In genomic region chr10:74813860-74814259, GRCh38 we compare ENCODE assay signal across 23 cellular contexts. TPM values are rescaled to one million over a fixed set of nuclear protein-coding genes. Genes with fewer than 3 reads are reported as not detected.
A peak's percentile ranks its signal among the peaks of the same experiment; 100 is the strongest.
DNase-seq lines count a peak whose midpoint lies in the region; FAIRE-seq and TF ChIP-seq lines count a peak whose summit lies in the region.
"Had no signal": no experiment of that assay in that cellular context is flagged by ENCODE, and none has a peak within 500 bp of the region (broad histone marks: within the 10 kb centered on the region; RNA-seq: fewer than 3 reads in every experiment).

No MANE protein-coding gene starts in this region.

- TF ChIP-seq CTCF in H9 (conservative IDR thresholded peaks at IDR 0.05): no peak
- TF ChIP-seq CTCF in H1 (IDR thresholded peaks at IDR 0.05; ENCODE audit: control extremely low read depth in 1 of 3, insufficient read depth in 1 of 3, low read depth in 1 of 3, low read length in 3 of 3): no peak

- peaks cover 17 to 18% of the 10 kb centered on the region in 2 experiments for H3K9me3 Mint-ChIP-seq in H9

- H3K27me3 ChIP-seq in H9 (ENCODE audit: insufficient read depth, low read length): no peaks in the 10 kb centered on the region
- peaks cover 0 to 2% (median 0%) of the 10 kb centered on the region in 4 experiments; a peak in 1 of 7 replicates for H3K27me3 ChIP-seq in H1 (replicated peaks in 1 of 4; ENCODE audit: control insufficient read depth in 3 of 4, extremely low read depth in 1 of 4, insufficient read depth in 3 of 4, low read length in 3 of 4)
- H3K27me3 ChIP-seq in iPS-18a (ENCODE audit: control insufficient read depth, insufficient read depth, low read length): peaks cover 5% of the 10 kb centered on the region
- no peaks in the 10 kb centered on the region for H3K27me3 ChIP-seq in neuronal stem cell (ENCODE audit: control insufficient read depth in 3 of 3, insufficient read depth in 3 of 3, low read depth in 1 of 3, low read length in 3 of 3)
- H3K27me3 ChIP-seq: BLaER1 had no signal

- H3K56ac ChIP-seq in H9 (ENCODE audit: insufficient read length, low read depth, low read length) (no peak overlapping the region), H1 (replicated peaks; ENCODE audit: insufficient read length, low read depth, low read length) (no peak overlapping the region)

- POLR2A ChIA-PET in H1 (lab: Charles Lee; ENCODE audit: partially characterized antibody): interaction anchor here (1.0 kb wide), 1 partner anchor 11 kb away, joined by 4 read pairs; no protein-coding TSS in a partner anchor

- no peak overlapping the region for H3K18ac ChIP-seq in H9 (ENCODE audit: insufficient read length, low read depth, low read length)
- H3K18ac ChIP-seq in H1 (ENCODE audit: extremely low read depth, low read length): peak overlapping the region; percentile 62; the same call in 1 of the 2 replicates
- H3K18ac ChIP-seq in neuronal stem cell (ENCODE audit: low read length): no peak overlapping the region

- no peaks in the 10 kb centered on the region for H4K20me1 ChIP-seq in H9 (ENCODE audit: control insufficient read depth, insufficient read depth, insufficient read length)
- H4K20me1 ChIP-seq in H1 (replicated peaks in 1 of 2; ENCODE audit: control insufficient read depth in 1 of 2, insufficient read depth in 2 of 2, low read length in 2 of 2): no peaks in the 10 kb centered on the region
- H4K20me1 ChIP-seq: BLaER1 had no signal

- no peak overlapping the region for H3K4me3 Mint-ChIP-seq in H9
- H3K4me3 Mint-ChIP-seq: CD4-positive, CD25-positive, alpha-beta regulatory T cell had no signal

- TF ChIP-seq EP300 in H1 (IDR thresholded peaks at IDR 0.05; ENCODE audit: borderline replicate concordance in 1 of 2, low read depth in 2 of 2, low read length in 2 of 2): no peak

- no peaks in the 10 kb centered on the region for H3K79me1 ChIP-seq in H9 (ENCODE audit: insufficient read depth, low read depth, low read length, poor library complexity, severe bottlenecking)
- H3K79me1 ChIP-seq in H1 (ENCODE audit: low read depth, low read length): no peaks in the 10 kb centered on the region
- H3K79me1 ChIP-seq in neuronal stem cell (ENCODE audit: low read depth, low read length): no peaks in the 10 kb centered on the region

- FAIRE-seq in H1 (lab: Jason Lieb, UNC): no peak
- FAIRE-seq: GM12892, GM19239 had no signal

- H3K4me1 Mint-ChIP-seq in H9: peaks cover 4 to 5% of the 10 kb centered on the region in 2 experiments

- H3K9ac ChIP-seq in H9 (ENCODE audit: extremely low read depth, insufficient read length, low read length): no peak overlapping the region
- no peak overlapping the region for H3K9ac ChIP-seq in H1 (replicated peaks in 1 of 4; ENCODE audit: extremely low read depth in 1 of 4, low read depth in 3 of 4, low read length in 3 of 4)
- H3K9ac ChIP-seq in iPS-18a (ENCODE audit: low read length): no peak overlapping the region
- no peak overlapping the region for H3K9ac ChIP-seq in neuronal stem cell (ENCODE audit: low read depth, low read length, poor library complexity)
- H3K9ac ChIP-seq: BLaER1 had no signal

- no peaks in the 10 kb centered on the region for H3K36me3 ChIP-seq in H1 (ENCODE audit: control insufficient read depth in 2 of 4, insufficient read depth in 4 of 4, low read length in 3 of 4)
- H3K36me3 ChIP-seq in iPS-18a (ENCODE audit: control insufficient read depth, low read depth, low read length): no peaks in the 10 kb centered on the region
- no peaks in the 10 kb centered on the region for H3K36me3 ChIP-seq in neuronal stem cell (replicated peaks in 1 of 2; ENCODE audit: control insufficient read depth in 2 of 2, insufficient read depth in 2 of 2, low read length in 2 of 2)
- H3K36me3 ChIP-seq: BLaER1 had no signal

- no CpG with 5 or more reads among the region's 14 CpGs for WGBS in H9 (ENCODE audit: extremely low coverage, insufficient read length, low lambda C conversion rate)
- 31% methylated on average over 11 of the region's 14 CpGs; no CpG with 5 or more reads in 1 of the 2 experiments for WGBS in H1 (ENCODE audit: extremely low coverage in 1 of 2, insufficient coverage in 1 of 2, insufficient read length in 1 of 2, insufficient replicate concordance in 2 of 2, low coverage in 1 of 2, low lambda C conversion rate in 2 of 2, missing lambda C conversion rate in 1 of 2), 2 experiments
- WGBS in neuronal stem cell (ENCODE audit: extremely low coverage in 2 of 2, insufficient read length in 2 of 2, insufficient replicate concordance in 1 of 2), 2 donors: no CpG with 5 or more reads among the region's 14 CpGs

- no peak overlapping the region for H2BK15ac ChIP-seq in H9 (ENCODE audit: low read depth, low read length)
- H2BK15ac ChIP-seq in H1 (ENCODE audit: low read length): no peak overlapping the region
- H2BK15ac ChIP-seq in neuronal stem cell (ENCODE audit: low read length): peak overlapping the region; percentile 3

- H2AK5ac ChIP-seq in H9 (ENCODE audit: insufficient read length, low read length) (no peak overlapping the region), H1 (ENCODE audit: low read depth, low read length) (no peak overlapping the region), neuronal stem cell (ENCODE audit: low read depth, low read length) (peak overlapping the region; percentile 15)

- H3K27ac ChIP-seq in H9 (ENCODE audit: insufficient read length, low read depth, low read length): no peak overlapping the region
- H3K27ac ChIP-seq in H1 (ENCODE audit: low read depth, low read length): no peak overlapping the region
- H3K27ac ChIP-seq in iPS-18a (ENCODE audit: low read length): no peak overlapping the region
- no peak overlapping the region for H3K27ac ChIP-seq in neuronal stem cell (replicated peaks; ENCODE audit: low read length)
- H3K27ac ChIP-seq: BLaER1 had no signal

- H3K27me3 Mint-ChIP-seq in H9 (ENCODE audit: low read depth): no peaks in the 10 kb centered on the region; the same call in 1 of the 2 replicates
- H3K27me3 Mint-ChIP-seq: CD4-positive, CD25-positive, alpha-beta regulatory T cell had no signal

- H3K4me2 ChIP-seq in H9 (ENCODE audit: insufficient read depth, insufficient read length, low read length) (no peak overlapping the region), H1 (ENCODE audit: insufficient read depth in 1 of 2, low read depth in 2 of 2, low read length in 2 of 2) (peak overlapping the region; percentile 37 to 69), neuronal stem cell (ENCODE audit: insufficient read depth, low read length, poor library complexity, severe bottlenecking) (peak overlapping the region; percentile 12)
- H3K4me2 ChIP-seq: BLaER1 had no signal

- H4K5ac ChIP-seq in H9 (ENCODE audit: insufficient read length, low read depth, low read length) (no peak overlapping the region), H1 (ENCODE audit: insufficient read length, low read depth, low read length) (no peak overlapping the region)

- H3K4me3 ChIP-seq in H1 (ENCODE audit: extremely low read depth in 1 of 4, insufficient read depth in 2 of 4, low read depth in 3 of 4, low read length in 4 of 4): peak overlapping the region; percentile 13 to 58 (median 42); a peak in 4 of 8 replicates
- H3K4me3 ChIP-seq in iPS-18a (ENCODE audit: low read length): peak overlapping the region; percentile 35
- H3K4me3 ChIP-seq in neuronal stem cell (ENCODE audit: low read length in 2 of 2): no peak overlapping the region
- H3K4me3 ChIP-seq: BLaER1 had no signal

- peak; percentile 31 for DNase-seq in H9
- DNase-seq in H1 (ENCODE audit: low read depth in 1 of 2, low spot score in 2 of 2): peak in 1 of 2 experiments; percentile 52
- no peak for DNase-seq in neuronal stem cell (ENCODE audit: low spot score)
- no peak for DNase-seq in activated CD4-positive, alpha-beta T cell treated with anti-CD3 and anti-CD28 coated beads, Interleukin-2, amount 50 U/mL, for 48 hours
- no peak for DNase-seq in NCI-H146 treated with DMSO at 0.1 percent for 48 hours (lab: John Stamatoyannopoulos, UW; ENCODE audit: unreplicated experiment)
- no peak for DNase-seq in amniotic stem cell (lab: John Stamatoyannopoulos, UW)
- no peak for DNase-seq in SW480 (ENCODE audit: low spot score)
- DNase-seq: CD4-positive, CD25-positive, alpha-beta regulatory T cell; DMS153; DND-41; GOT3; KBM-7; MV-4-11; NCI-H1105; NCI-H1436 treated with DMSO at 0.1 percent for 48 hours; NCI-H1930; NCI-H446; NCI-H524 treated with DMSO at 0.1 percent for 48 hours; NCI-H774 had no signal

- H2BK120ac ChIP-seq in H9 (ENCODE audit: low read depth, low read length, poor library complexity, severe bottlenecking) (no peak overlapping the region), H1 (replicated peaks; ENCODE audit: low read depth, low read length) (no peak overlapping the region), neuronal stem cell (ENCODE audit: low read depth, low read length) (no peak overlapping the region)

- no peak for TF ChIP-seq POLR2A in H1 (IDR thresholded peaks at IDR 0.05; ENCODE audit: control extremely low read depth in 1 of 2, low read depth in 2 of 2, low read length in 2 of 2)

- H3K27ac Mint-ChIP-seq in H9: no peak overlapping the region
- H3K27ac Mint-ChIP-seq: CD4-positive, CD25-positive, alpha-beta regulatory T cell had no signal

- 0 out of 2 replicates have a peak, but pooled peaks cover 2% of the 10 kb centered on the region for H3K79me2 ChIP-seq in H9 (ENCODE audit: insufficient read depth, low read length)
- H3K79me2 ChIP-seq in H1 (ENCODE audit: control insufficient read depth in 1 of 2, insufficient read depth in 2 of 2, low read length in 2 of 2): no peaks in the 10 kb centered on the region

- H2BK20ac ChIP-seq in H9 (ENCODE audit: low read depth, low read length, poor library complexity, severe bottlenecking) (no peak overlapping the region), H1 (ENCODE audit: low read length) (0 out of 2 replicates have a peak overlapping the region, but pooled peaks have one; percentile 48)

- H3K23me2 ChIP-seq in H9 (ENCODE audit: insufficient read length, low read depth, low read length, poor library complexity, severe bottlenecking) (no peaks in the 10 kb centered on the region), H1 (ENCODE audit: low read depth, low read length) (peaks cover 3% of the 10 kb centered on the region; the same call in 1 of the 2 replicates)

- no peak overlapping the region for H3T11ph ChIP-seq in H9 (ENCODE audit: low read length)

- H2AFZ ChIP-seq in H9 (ENCODE audit: low read length) (no peak overlapping the region), H1 (ENCODE audit: low read length) (0 out of 2 replicates have a peak overlapping the region, but pooled peaks have one; percentile 75), neuronal stem cell (ENCODE audit: low read length) (peak overlapping the region; percentile 75)

- peaks cover 2 to 10% (median 7%) of the 10 kb centered on the region in 3 experiments; a peak in 4 of 7 replicates for H3K36me3 Mint-ChIP-seq in H9 (ENCODE audit: insufficient read depth in 1 of 3, low read depth in 3 of 3)

- H4K91ac ChIP-seq in H9 (ENCODE audit: insufficient read length, low read depth, low read length) (no peak overlapping the region), H1 (replicated peaks; ENCODE audit: insufficient read length, low read length) (peak overlapping the region; percentile 80), neuronal stem cell (ENCODE audit: low read depth, low read length, poor library complexity) (no peak overlapping the region)

- no peak overlapping the region for H4K8ac ChIP-seq in H9 (replicated peaks; ENCODE audit: insufficient read length, low read depth, low read length)
- no peak overlapping the region; the same call in 1 of the 2 replicates for H4K8ac ChIP-seq in H1 (ENCODE audit: extremely low read depth, insufficient read depth, low read length)
- H4K8ac ChIP-seq in neuronal stem cell (ENCODE audit: low read depth, low read length): no peak overlapping the region

- no peak overlapping the region for H3K14ac ChIP-seq in H9 (ENCODE audit: insufficient read depth, low read length)
- no peak overlapping the region for H3K14ac ChIP-seq in H1 (ENCODE audit: insufficient read length)
- no peak overlapping the region for H3K14ac ChIP-seq in neuronal stem cell (ENCODE audit: low read length)

- H2BK12ac ChIP-seq in H9 (ENCODE audit: insufficient read length, low read depth, low read length): no peak overlapping the region
- no peak overlapping the region; the same call in 1 of the 2 replicates for H2BK12ac ChIP-seq in H1 (ENCODE audit: low read depth, low read length)
- H2BK12ac ChIP-seq in neuronal stem cell (ENCODE audit: low read length): no peak overlapping the region

- H3K9me3 ChIP-seq in H9 (ENCODE audit: control insufficient read depth, low read depth, low read length) (peaks cover 6% of the 10 kb centered on the region), H1 (ENCODE audit: insufficient read depth in 2 of 2, low read depth in 1 of 2, low read length in 1 of 2) (peaks cover 3 to 5% of the 10 kb centered on the region in 2 experiments; a peak in 2 of 4 replicates), iPS-18a (ENCODE audit: control insufficient read depth, low read depth, low read length) (peaks cover 6% of the 10 kb centered on the region), neuronal stem cell (replicated peaks in 1 of 2; ENCODE audit: control insufficient read depth in 2 of 2, insufficient read depth in 1 of 2, low read depth in 1 of 2, low read length in 2 of 2) (peaks cover 5 to 10% of the 10 kb centered on the region in 2 donors)

- CTCF ChIA-PET in H1 (lab: Charles Lee; ENCODE audit: partially characterized antibody): no interaction called here

- H3K4ac ChIP-seq in H9 (ENCODE audit: low read depth, low read length): no peak overlapping the region
- H3K4ac ChIP-seq in H1 (replicated peaks; ENCODE audit: insufficient read length, low read depth, low read length): no peak overlapping the region
- H3K4ac ChIP-seq in neuronal stem cell (ENCODE audit: low read length): no peak overlapping the region

- H3K23ac ChIP-seq in H9 (ENCODE audit: insufficient read length, low read depth, low read length) (no peak overlapping the region), H1 (ENCODE audit: insufficient read length) (no peak overlapping the region), neuronal stem cell (ENCODE audit: low read depth, low read length, poor library complexity) (no peak overlapping the region)

- H2BK5ac ChIP-seq in H9 (ENCODE audit: insufficient read length, low read length) (no peak overlapping the region), H1 (ENCODE audit: low read depth, low read length) (no peak overlapping the region), neuronal stem cell (ENCODE audit: low read length) (no peak overlapping the region)

- H3K4me1 ChIP-seq in H9 (ENCODE audit: insufficient read depth, low read length) (no peaks in the 10 kb centered on the region), H1 (replicated peaks in 1 of 4; ENCODE audit: control insufficient read depth in 3 of 4, insufficient read depth in 4 of 4, low read length in 3 of 4) (peaks cover 0 to 13% (median 2%) of the 10 kb centered on the region in 4 experiments; a peak in 5 of 7 replicates), iPS-18a (ENCODE audit: control insufficient read depth, low read depth, low read length) (no peaks in the 10 kb centered on the region), neuronal stem cell (ENCODE audit: control insufficient read depth in 2 of 2, insufficient read depth in 1 of 2, low read depth in 1 of 2, low read length in 2 of 2) (peaks cover 0 to 6% of the 10 kb centered on the region in 2 donors)

- TF ChIP-seq RAD21 in H1 (IDR thresholded peaks at IDR 0.05 in 1 of 2, conservative IDR thresholded peaks at IDR 0.05 in 1 of 2; ENCODE audit: low read depth in 2 of 2, low read length in 2 of 2): no peak

RNA-seq across cellular contexts. Expression of gene KAT6B, which starts 12.5 kb away (rescaled TPM):
- 34.2 and 35.4 TPM in 2 replicates for total RNA-seq in H9 (2021)
- total RNA-seq in H1 (2021; fragmentation: NEBNext Ultra II Directional; extraction: Animal tissue kit (Norgen Biotek cat#: 25700)): 30.8 and 32.4 TPM in 2 replicates
- 7.3 and 10.1 TPM in 2 replicates for polyA plus RNA-seq in H1 (2011; rRNA removed)
- 7.3 TPM for polyA plus RNA-seq in H1 (2011; cell fraction: cytosol; rRNA removed)
- 19.5 TPM for polyA plus RNA-seq in H1 (2011; cell fraction: nucleus; rRNA removed)
- 11.3 to 13.5 TPM (median 12.4 TPM) in 4 replicates for polyA plus RNA-seq in H1 (2012, experiment 1 of 2)
- polyA plus RNA-seq in H1 (2012, experiment 2 of 2): 0.97 TPM
- polyA plus RNA-seq in H1 (2013, experiment 1 of 2): 11.0 TPM
- 10.1 TPM for polyA plus RNA-seq in H1 (2013, experiment 2 of 2)
- polyA minus RNA-seq in H1 (2011; rRNA and poly(A)+ RNA removed): 27.4 and 32.4 TPM in 2 replicates
- polyA minus RNA-seq in H1 (2011; cell fraction: cytosol; rRNA and poly(A)+ RNA removed): 14.3 TPM
- 62.5 TPM for polyA minus RNA-seq in H1 (2011; cell fraction: nucleus; rRNA and poly(A)+ RNA removed)
- 10.2 TPM for polyA plus RNA-seq in neuronal stem cell (2013, experiment 1 of 2)
- 10.3 TPM for polyA plus RNA-seq in neuronal stem cell (2013, experiment 2 of 2)

Comparison
In these comparisons a context has a peak if more than half of its experiments do, and no peak if none do; other contexts are left out.
1. H3K4me3 ChIP-seq: peak in H1 (4 of 4) and iPS-18a (single experiment); none in neuronal stem cell (0 of 2).